Comparison of ENCODE assay signal across 8 cellular contexts in genomic region chr12:54259194-54260011, GRCh38. TPM values are rescaled to one million over a fixed set of nuclear protein-coding genes. Genes with fewer than 3 reads are reported as not detected.
DNase-seq lines count a peak whose midpoint lies in the region; ATAC-seq and TF ChIP-seq lines count a peak whose summit lies in the region.

No MANE protein-coding gene starts in this region.

- H3K27me3 ChIP-seq in mesendoderm (ENCODE audit: insufficient read depth, low read length, poor library complexity) = no peaks in the 10 kb centered on the region

- H3K4me3 ChIP-seq in epithelial cell of esophagus (ENCODE audit: low read length) (no peak overlapping the region), mesendoderm (ENCODE audit: low read length) (no peak overlapping the region)

- peaks cover 43% of the 10 kb centered on the region for H3K4me1 Mint-ChIP-seq in stimulated activated naive CD8-positive, alpha-beta T cell treated with anti-CD3 and anti-CD28 coated beads, Interleukin-15, Interleukin-2, amounts not matched to agents 100 ng/mL and 50 ng/mL, for 24 hours (ENCODE audit: low read depth)

- peaks cover 21% of the 10 kb centered on the region for H3K4me1 ChIP-seq in mesendoderm (ENCODE audit: control insufficient read depth, low read depth, low read length)

- no peak overlapping the region for H2AK5ac ChIP-seq in mesendoderm (ENCODE audit: low read length)

- DNase-seq in NCI-H345 (lab: John Stamatoyannopoulos, UW) (peak; percentile 52), NCI-H345 treated with DMSO at 0.1 percent for 48 hours (lab: John Stamatoyannopoulos, UW; ENCODE audit: unreplicated experiment) (no peak), NCI-H510A treated with DMSO at 0.1 percent for 48 hours (lab: John Stamatoyannopoulos, UW) (peak; percentile 77), epithelial cell of esophagus (ENCODE audit: low read depth) (peak; percentile 66), mesendoderm (peak; percentile 99)
- peak; percentile 37 for DNase-seq in activated CD8-positive, alpha-beta memory T cell treated with anti-CD3 and anti-CD28 coated beads, Interleukin-2, amount 50 U/mL, for 4 hours

- H3K18ac ChIP-seq in mesendoderm (ENCODE audit: low read length) = peak overlapping the region; percentile 95

- peak; percentile 85 for ATAC-seq in HG03159 (IDR thresholded peaks at IDR 0.05; ENCODE audit: unreplicated experiment)

- no peaks in the 10 kb centered on the region for H3K9me3 Mint-ChIP-seq in stimulated activated naive CD8-positive, alpha-beta T cell treated with anti-CD3 and anti-CD28 coated beads, Interleukin-15, Interleukin-2, amounts not matched to agents 100 ng/mL and 50 ng/mL, for 24 hours

- no peaks in the 10 kb centered on the region for H3K27me3 Mint-ChIP-seq in stimulated activated naive CD8-positive, alpha-beta T cell treated with anti-CD3 and anti-CD28 coated beads, Interleukin-15, Interleukin-2, amounts not matched to agents 100 ng/mL and 50 ng/mL, for 24 hours

- H3K27ac Mint-ChIP-seq in stimulated activated naive CD8-positive, alpha-beta T cell treated with anti-CD3 and anti-CD28 coated beads, Interleukin-15, Interleukin-2, amounts not matched to agents 100 ng/mL and 50 ng/mL, for 24 hours = peak overlapping the region; percentile 95

- peaks cover 32% of the 10 kb centered on the region for H3K79me2 ChIP-seq in mesendoderm (ENCODE audit: control insufficient read depth, insufficient read depth, low read length)

- peak overlapping the region; percentile 97 for H2BK5ac ChIP-seq in mesendoderm (ENCODE audit: low read length)

- peaks cover 12% of the 10 kb centered on the region for H3K79me1 ChIP-seq in mesendoderm (ENCODE audit: low read length)

- H4K8ac ChIP-seq in mesendoderm (ENCODE audit: low read depth, low read length) = no peak overlapping the region

- H3K27ac ChIP-seq in mesendoderm (ENCODE audit: low read depth, low read length) = peak overlapping the region; percentile 89

- TF ChIP-seq CTCF in epithelial cell of esophagus (IDR thresholded peaks at IDR 0.05; ENCODE audit: insufficient read depth, low read depth, low read length, missing control alignments) = no peak

- no peak overlapping the region for H3K23ac ChIP-seq in mesendoderm (ENCODE audit: low read length)

- peak overlapping the region; percentile 80 for H3K9ac ChIP-seq in mesendoderm (ENCODE audit: low read length)

- no peak overlapping the region for H2BK120ac ChIP-seq in mesendoderm (ENCODE audit: low read depth, low read length)

- peaks cover 32% of the 10 kb centered on the region for H3K36me3 Mint-ChIP-seq in stimulated activated naive CD8-positive, alpha-beta T cell treated with anti-CD3 and anti-CD28 coated beads, Interleukin-15, Interleukin-2, amounts not matched to agents 100 ng/mL and 50 ng/mL, for 24 hours (ENCODE audit: low read depth)

- no peak overlapping the region for H2BK15ac ChIP-seq in mesendoderm (replicated peaks; ENCODE audit: low read depth)

- peak overlapping the region; percentile 85 for H3K4me3 Mint-ChIP-seq in stimulated activated naive CD8-positive, alpha-beta T cell treated with anti-CD3 and anti-CD28 coated beads, Interleukin-15, Interleukin-2, amounts not matched to agents 100 ng/mL and 50 ng/mL, for 24 hours

- H3K4me2 ChIP-seq in mesendoderm (ENCODE audit: low read length) = peak overlapping the region; percentile 62

- H3K36me3 ChIP-seq in mesendoderm (ENCODE audit: control insufficient read depth, insufficient read depth, low read length) = peaks cover 4% of the 10 kb centered on the region

- no peak overlapping the region for H4K5ac ChIP-seq in mesendoderm (ENCODE audit: low read length)

- H3K56ac ChIP-seq in mesendoderm (ENCODE audit: low read length) = peak overlapping the region; percentile 92

- H3K4ac ChIP-seq in mesendoderm (ENCODE audit: low read depth, low read length) = no peak overlapping the region

- no CpG with 5 or more reads among the region's 11 CpGs for WGBS in mesendoderm (ENCODE audit: extremely low coverage, insufficient coverage, low lambda C conversion rate)

RNA-seq across cellular contexts. Expression of gene CBX5, which starts 20.5 kb away (rescaled TPM):
- polyA plus RNA-seq in mesendoderm (2013, experiment 1 of 2) = 88.5 TPM
- polyA plus RNA-seq in mesendoderm (2013, experiment 2 of 2) = 87.9 TPM

RNA-seq across cellular contexts. Expression of gene HNRNPA1, which starts 21.1 kb away (rescaled TPM):
- polyA plus RNA-seq in mesendoderm (2013, experiment 1 of 2) = 2,676 TPM
- 2,661 TPM for polyA plus RNA-seq in mesendoderm (2013, experiment 2 of 2)

RNA-seq across cellular contexts. Expression of gene NFE2, which starts 41.4 kb away (rescaled TPM):
- polyA plus RNA-seq in mesendoderm (2013, experiment 1 of 2) = 1.4 TPM
- polyA plus RNA-seq in mesendoderm (2013, experiment 2 of 2) = 1.7 TPM
